Comparison of ENCODE assay signal across 7 cellular contexts in genomic region chr17:83206819-83207588, GRCh38.
DNase-seq lines count a peak whose midpoint lies in the region; ATAC-seq and TF ChIP-seq lines count a peak whose summit lies in the region.
"Not testable (repeated sequence)": the region's sequence is repeated elsewhere in the genome, so short reads cannot be mapped to it uniquely, and the experiment has no call there.

No MANE protein-coding gene starts in this region.

- intact Hi-C loops in adrenal gland (cut with DNase I); heart left ventricle (cut with DNase I); spleen (cut with DNase I; ENCODE audit: low total_unique reads): not testable (repeated sequence)

- not testable (repeated sequence) for H3K36me3 ChIP-seq in adrenal gland (replicated peaks in 1 of 2); heart left ventricle; lung (ENCODE audit: control insufficient read depth in 2 of 2, insufficient read depth in 2 of 2, low read length in 2 of 2); spleen; upper lobe of left lung

- ATAC-seq in heart left ventricle; lung (ENCODE audit: insufficient read depth, low FRiP score); upper lobe of left lung (ENCODE audit: low FRiP score in 2 of 2): not testable (repeated sequence)

- WGBS in adrenal gland, 4 donors = 40 to 67% (median 65%) methylated on average over 2 to 9 of the region's 15 CpGs
- WGBS in heart left ventricle, 4 donors = 75 to 93% (median 84%) methylated on average over 2 to 9 of the region's 15 CpGs; no CpG with 5 or more reads in 1 of the 4 donors
- 80 to 88% methylated on average over 9 of the region's 15 CpGs for WGBS in lung, 2 donors
- WGBS in spleen, 5 donors = 71 to 86% (median 76%) methylated on average over 1 to 9 of the region's 15 CpGs
- 87% methylated on average over 6 of the region's 15 CpGs; no CpG with 5 or more reads in 1 of the 2 donors for WGBS in upper lobe of left lung, 2 donors

- not testable (repeated sequence) for TF ChIP-seq CTCF in adrenal gland (IDR thresholded peaks at IDR 0.05); heart left ventricle (IDR thresholded peaks at IDR 0.05); lung (IDR thresholded peaks at IDR 0.05; ENCODE audit: control extremely low read depth, extremely low read depth); spleen (IDR thresholded peaks at IDR 0.05 in 8 of 11, conservative IDR thresholded peaks at IDR 0.05 in 3 of 11); upper lobe of left lung (IDR thresholded peaks at IDR 0.05)

- not testable (repeated sequence) for TF ChIP-seq EP300 in upper lobe of left lung (IDR thresholded peaks at IDR 0.05)

- not testable (repeated sequence) for H3K9me3 ChIP-seq in adrenal gland (replicated peaks in 1 of 3); heart left ventricle; lung (ENCODE audit: control insufficient read depth in 2 of 2, insufficient read depth in 1 of 2, low read length in 1 of 2); spleen; upper lobe of left lung

- not testable (repeated sequence) for H3K27me3 ChIP-seq in adrenal gland; heart left ventricle; lung (ENCODE audit: control insufficient read depth, insufficient read depth); spleen (replicated peaks in 1 of 7); upper lobe of left lung

- H3K4me1 ChIP-seq in adrenal gland (replicated peaks in 1 of 2); lung (ENCODE audit: control insufficient read depth in 2 of 2, insufficient read depth in 2 of 2, low read length in 2 of 2): not testable (repeated sequence)
- H3K4me1 ChIP-seq in heart left ventricle (peaks cover 0 to 24% (median 10%) of the 10 kb centered on the region in 12 donors), spleen (peaks cover 0 to 30% (median 12%) of the 10 kb centered on the region in 6 donors), upper lobe of left lung (peaks cover 6 to 17% (median 11%) of the 10 kb centered on the region in 4 donors)

- peak; percentile 1 for DNase-seq in activated CD4-positive, alpha-beta T cell treated with anti-CD3 and anti-CD28 coated beads for 48 hours
- DNase-seq in activated T-cell treated with anti-CD3 and anti-CD28 coated beads, Interleukin-2, amount 50 U/mL, for 1 hour = peak; percentile 8
- DNase-seq in adrenal gland (peak in 4 of 7 donors; percentile 6 to 38 (median 14)), heart left ventricle (peak in 3 of 5 donors; percentile 14 to 53 (median 15)), lung (ENCODE audit: low spot score) (peak; percentile 19), spleen (peak; percentile 72), upper lobe of left lung (peak; percentile 20)

- TF ChIP-seq POLR2A in adrenal gland (IDR thresholded peaks at IDR 0.05); heart left ventricle (IDR thresholded peaks at IDR 0.05); spleen (IDR thresholded peaks at IDR 0.05); upper lobe of left lung (IDR thresholded peaks at IDR 0.05): not testable (repeated sequence)

- not testable (repeated sequence) for H3K4me3 ChIP-seq in adrenal gland, heart left ventricle, lung, spleen, upper lobe of left lung

- not testable (repeated sequence) for H3K27ac ChIP-seq in adrenal gland; heart left ventricle; lung (ENCODE audit: low read depth in 1 of 2, low read length in 1 of 2); spleen; upper lobe of left lung

Comparison
In these comparisons a context has a peak if more than half of its experiments do, and no peak if none do; other contexts are left out.
1. DNase-seq: peak in every context shown above with its lines; median percentile 72 in spleen; 20 in upper lobe of left lung; 19 in lung; 15 in heart left ventricle; 14 in adrenal gland; 8 in activated T-cell treated with anti-CD3 and anti-CD28 coated beads, Interleukin-2, amount 50 U/mL, for 1 hour; 1 in activated CD4-positive, alpha-beta T cell treated with anti-CD3 and anti-CD28 coated beads for 48 hours.